ENCODE assay signal across 8 cellular contexts in genomic region chr15:60006203-60006782, GRCh38. TPM values are rescaled to one million over a fixed set of nuclear protein-coding genes. Genes with fewer than 3 reads are reported as not detected.
DNase-seq lines count a peak whose midpoint lies in the region; ATAC-seq, FAIRE-seq and TF ChIP-seq lines count a peak whose summit lies in the region.

No MANE protein-coding gene starts in this region.

- peaks cover 74% of the 10 kb centered on the region for H3K27me3 ChIP-seq in CD8-positive, alpha-beta T cell (ENCODE audit: insufficient read depth, low read length)
- H3K27me3 ChIP-seq in pancreas, result peaks cover 16 to 89% (median 44%) of the 10 kb centered on the region in 4 donors

- peaks cover 33% of the 10 kb centered on the region for H3K4me1 Mint-ChIP-seq in CD8-positive, alpha-beta T cell (ENCODE audit: low read depth)
- peaks cover 39% of the 10 kb centered on the region for H3K4me1 Mint-ChIP-seq in activated CD8-positive, alpha-beta memory T cell treated with anti-CD3 and anti-CD28 coated beads, Interleukin-2, amount 10 ng/mL, durations not matched to agents 7 days and 5 days

- DNase-seq in CD8-positive, alpha-beta T cell, result peak in 6 of 7 experiments; percentile 43 to 69 (median 54)
- peak; percentile 20 for DNase-seq in NCI-H146 treated with DMSO at 0.1 percent for 48 hours (lab: John Stamatoyannopoulos, UW; ENCODE audit: unreplicated experiment)
- DNase-seq in activated CD8-positive, alpha-beta memory T cell treated with anti-CD3 and anti-CD28 coated beads, Interleukin-2, amount 10 ng/mL, durations not matched to agents 7 days and 5 days, result peak; percentile 91
- peak; percentile 24 for DNase-seq in fibroblast of gingiva (ENCODE audit: low read depth)
- DNase-seq in pancreas, result peak in 1 of 6 donors; percentile 12
- DNase-seq in hepatic stellate cell (ENCODE audit: low spot score), result no peak

- no peak for FAIRE-seq in pancreas (lab: Jason Lieb, UNC)

- peaks cover 36% of the 10 kb centered on the region for H3K4me1 ChIP-seq in CD8-positive, alpha-beta T cell (ENCODE audit: insufficient read depth, low read length)
- peaks cover 0 to 17% (median 11%) of the 10 kb centered on the region in 3 donors for H3K4me1 ChIP-seq in pancreas

- intact Hi-C loops in CD8-positive, alpha-beta T cell (cut with DNase I, micrococcal nuclease), result loop anchor here (5.0 to 10.0 kb wide), 4 partner anchors 89 to 321 kb away; partner anchors contain the start of gene BNIP2 (in 1 of the 2)
- intact Hi-C loops in pancreas (cut with DNase I), result no loop called here

- peaks cover 10% of the 10 kb centered on the region for H3K9me3 Mint-ChIP-seq in CD8-positive, alpha-beta T cell
- H3K9me3 Mint-ChIP-seq in activated CD8-positive, alpha-beta memory T cell treated with anti-CD3 and anti-CD28 coated beads, Interleukin-2, amount 10 ng/mL, durations not matched to agents 7 days and 5 days (ENCODE audit: low read depth), result no peaks in the 10 kb centered on the region

- CTCF ChIA-PET in CD8-positive, alpha-beta T cell (lab: Charles Lee), result interaction anchor here (1.0 kb wide), 1 partner anchor 121 kb away, joined by 3 read pairs; no protein-coding TSS in a partner anchor
- CTCF ChIA-PET in activated CD8-positive, alpha-beta memory T cell treated with anti-CD3 and anti-CD28 coated beads, Interleukin-2, amount 10 ng/mL, durations not matched to agents 7 days and 5 days (lab: Charles Lee), result interaction anchor here (0.8 to 4.6 kb wide), 6 partner anchors 11 to 148 kb away, joined by 3 to 45 read pairs (median 6); no protein-coding TSS in a partner anchor

- H3K27ac ChIP-seq in CD8-positive, alpha-beta T cell (ENCODE audit: low read depth, low read length), result no peak overlapping the region
- no peak overlapping the region for H3K27ac ChIP-seq in pancreas

- peak overlapping the region; percentile 48 for H3K4me3 ChIP-seq in CD8-positive, alpha-beta T cell (ENCODE audit: low read depth, low read length)
- H3K4me3 ChIP-seq in pancreas, result peak overlapping the region in 3 of 4 donors; percentile 23 to 56 (median 32)

- peaks cover 92% of the 10 kb centered on the region for H3K27me3 Mint-ChIP-seq in CD8-positive, alpha-beta T cell (ENCODE audit: low read depth)
- peaks cover 79% of the 10 kb centered on the region for H3K27me3 Mint-ChIP-seq in activated CD8-positive, alpha-beta memory T cell treated with anti-CD3 and anti-CD28 coated beads, Interleukin-2, amount 10 ng/mL, durations not matched to agents 7 days and 5 days

- H3K36me3 Mint-ChIP-seq in CD8-positive, alpha-beta T cell, result no peaks in the 10 kb centered on the region
- H3K36me3 Mint-ChIP-seq in activated CD8-positive, alpha-beta memory T cell treated with anti-CD3 and anti-CD28 coated beads, Interleukin-2, amount 10 ng/mL, durations not matched to agents 7 days and 5 days, result peaks cover 17% of the 10 kb centered on the region

- peak overlapping the region; percentile 83 for H3K4me3 Mint-ChIP-seq in CD8-positive, alpha-beta T cell
- H3K4me3 Mint-ChIP-seq in activated CD8-positive, alpha-beta memory T cell treated with anti-CD3 and anti-CD28 coated beads, Interleukin-2, amount 10 ng/mL, durations not matched to agents 7 days and 5 days, result peak overlapping the region; percentile 94

- H3K9me3 ChIP-seq in CD8-positive, alpha-beta T cell (ENCODE audit: low read length), result no peaks in the 10 kb centered on the region
- no peaks in the 10 kb centered on the region for H3K9me3 ChIP-seq in pancreas

- WGBS in pancreas, 2 donors, result 2 to 3% methylated on average over 32 of the region's 32 CpGs

- POLR2A ChIA-PET in CD8-positive, alpha-beta T cell (lab: Charles Lee), result interaction anchor here (1.1 to 1.5 kb wide), 2 partner anchors 8 to 14 kb away, joined by 3 to 4 read pairs; no protein-coding TSS in a partner anchor

- no peak for TF ChIP-seq CTCF in CD8-positive, alpha-beta T cell (IDR thresholded peaks at IDR 0.05)
- TF ChIP-seq CTCF in pancreas (IDR thresholded peaks at IDR 0.05), result no peak

- peak overlapping the region; percentile 71 for H3K27ac Mint-ChIP-seq in CD8-positive, alpha-beta T cell
- peak overlapping the region; percentile 94 for H3K27ac Mint-ChIP-seq in activated CD8-positive, alpha-beta memory T cell treated with anti-CD3 and anti-CD28 coated beads, Interleukin-2, amount 10 ng/mL, durations not matched to agents 7 days and 5 days

- ATAC-seq in CD8-positive, alpha-beta T cell, result peak; percentile 69
- ATAC-seq in GM21528 (IDR thresholded peaks at IDR 0.05; ENCODE audit: low FRiP score, unreplicated experiment) (peak; percentile 63), pancreas (peak; percentile 43 to 70 (median 69)), GM21825 (IDR thresholded peaks at IDR 0.05; ENCODE audit: unreplicated experiment) (no peak)
- ATAC-seq in activated CD8-positive, alpha-beta memory T cell treated with anti-CD3 and anti-CD28 coated beads, Interleukin-2, amount 10 ng/mL, durations not matched to agents 7 days and 5 days, result peak; percentile 71

- no peaks in the 10 kb centered on the region for H3K36me3 ChIP-seq in CD8-positive, alpha-beta T cell (ENCODE audit: insufficient read depth, low read length)
- H3K36me3 ChIP-seq in pancreas, result no peaks in the 10 kb centered on the region

RNA-seq across cellular contexts. Expression of gene FOXB1, which starts 2.2 kb away (rescaled TPM):
- total RNA-seq in CD8-positive, alpha-beta T cell, result not detected
- total RNA-seq in activated CD8-positive, alpha-beta memory T cell treated with anti-CD3 and anti-CD28 coated beads, Interleukin-2, amount 10 ng/mL, durations not matched to agents 7 days and 5 days, result 1 to 10 TPM; 1.2 to 2.8 TPM
- total RNA-seq in pancreas, result not detected
- not detected for polyA plus RNA-seq in pancreas

Comparison
In these comparisons a context has a peak if more than half of its experiments do, and no peak if none do; other contexts are left out.
1. intact Hi-C loops: an anchor here in CD8-positive, alpha-beta T cell (5.0 to 10.0 kb wide); none called in pancreas.